ENCODE assay signal across 9 cellular contexts in genomic region chr15:98954411-98954810, GRCh38. TPM values are rescaled to one million over a fixed set of nuclear protein-coding genes. Genes with fewer than 3 reads are reported as not detected.
DNase-seq lines count a peak whose midpoint lies in the region; ATAC-seq, FAIRE-seq and TF ChIP-seq lines count a peak whose summit lies in the region.
"Had no signal": no experiment of that assay in that cellular context is flagged by ENCODE, and none has a peak within 500 bp of the region (broad histone marks: within the 10 kb centered on the region; RNA-seq: fewer than 3 reads in every experiment).

No MANE protein-coding gene starts in this region.

- H2AFZ ChIP-seq in HepG2 (ENCODE audit: low read length), result no peak overlapping the region

- no peak overlapping the region for H3K4me3 Mint-ChIP-seq in activated naive CD8-positive, alpha-beta T cell treated with anti-CD3 and anti-CD28 coated beads for 36 hours
- H3K4me3 Mint-ChIP-seq: CD14-positive monocyte had no signal

- H3K79me2 ChIP-seq in HepG2 (ENCODE audit: insufficient read depth, low read length), result no peaks in the 10 kb centered on the region

- WGBS in right lobe of liver (ENCODE audit: insufficient coverage, low coverage, low lambda C conversion rate, missing lambda C conversion rate), result 47% methylated on average over 5 of the region's 5 CpGs
- 100% methylated on average over 5 of the region's 5 CpGs for WGBS in HepG2 (ENCODE audit: low lambda C conversion rate)

- BruUV-seq in HepG2 (replicated peaks; lab: Mats Ljungman, UMichigan), result no TSS peak

- peak in 3 of 4 donors; percentile 9 to 60 (median 54) for ATAC-seq in right lobe of liver
- no peak for ATAC-seq in HepG2
- ATAC-seq in mucosa of descending colon, result peak; percentile 30
- ATAC-seq in HG03039 (IDR thresholded peaks at IDR 0.05; ENCODE audit: unreplicated experiment), result no peak
- ATAC-seq in GM19324 (IDR thresholded peaks at IDR 0.05; ENCODE audit: low FRiP score, unreplicated experiment), result no peak
- ATAC-seq in GM21529 (IDR thresholded peaks at IDR 0.05; ENCODE audit: unreplicated experiment), result no peak

- no peaks in the 10 kb centered on the region for H3K27me3 Mint-ChIP-seq in activated naive CD8-positive, alpha-beta T cell treated with anti-CD3 and anti-CD28 coated beads for 36 hours

- TF ChIP-seq POLR2A in right lobe of liver (IDR thresholded peaks at IDR 0.05) (no peak), HepG2 (IDR thresholded peaks at IDR 0.05; ENCODE audit: insufficient read depth in 1 of 2, low read depth in 2 of 2, low read length in 2 of 2) (no peak)

- POLR2A ChIA-PET in HepG2 (lab: Yijun Ruan, JAX), result no interaction called here

- H3K4me3 ChIP-seq in right lobe of liver (no peak overlapping the region), HepG2 (replicated peaks in 1 of 3; ENCODE audit: insufficient read depth in 1 of 3, low read depth in 2 of 3, low read length in 3 of 3) (no peak overlapping the region), mucosa of descending colon (no peak overlapping the region)

- DNase-seq in right lobe of liver (peak in 2 of 3 donors; percentile 67 to 84), HepG2 (ENCODE audit: low spot score) (no peak), dermis microvascular lymphatic vessel endothelial cell (ENCODE audit: low read depth in 2 of 2) (peak; percentile 55 to 78), mucosa of descending colon (no peak)
- DNase-seq in activated naive CD8-positive, alpha-beta T cell treated with anti-CD3 and anti-CD28 coated beads for 36 hours, result no peak

- H3K9me3 Mint-ChIP-seq in activated naive CD8-positive, alpha-beta T cell treated with anti-CD3 and anti-CD28 coated beads for 36 hours, result no peaks in the 10 kb centered on the region
- H3K9me3 Mint-ChIP-seq: CD14-positive monocyte had no signal

- FAIRE-seq in HepG2 (lab: Jason Lieb, UNC), result no peak

- H3K4me1 Mint-ChIP-seq in activated naive CD8-positive, alpha-beta T cell treated with anti-CD3 and anti-CD28 coated beads for 36 hours, result peaks cover 16% of the 10 kb centered on the region

- TF ChIP-seq CTCF in right lobe of liver (IDR thresholded peaks at IDR 0.05) (no peak), HepG2 (CRISPR knock-in tag; IDR thresholded peaks at IDR 0.05) (no peak), mucosa of descending colon (IDR thresholded peaks at IDR 0.05) (no peak)

- H3K36me3 Mint-ChIP-seq in activated naive CD8-positive, alpha-beta T cell treated with anti-CD3 and anti-CD28 coated beads for 36 hours, result peaks cover 22% of the 10 kb centered on the region

- H3K4me2 ChIP-seq in HepG2 (ENCODE audit: low read depth, low read length), result no peak overlapping the region

- intact Hi-C loops in right lobe of liver (cut with DNase I), result no loop called here
- intact Hi-C loops in HepG2 (cut with micrococcal nuclease; ENCODE audit: unreplicated experiment), result no loop called here
- intact Hi-C loops in mucosa of descending colon (cut with DNase I, micrococcal nuclease), result no loop called here

- no peaks in the 10 kb centered on the region for H3K27me3 ChIP-seq in right lobe of liver
- no peaks in the 10 kb centered on the region for H3K27me3 ChIP-seq in HepG2 (ENCODE audit: control insufficient read depth in 1 of 2, insufficient read depth in 2 of 2, low read length in 2 of 2)

- H3K36me3 ChIP-seq in right lobe of liver, result no peaks in the 10 kb centered on the region
- H3K36me3 ChIP-seq in HepG2 (replicated peaks in 1 of 2; ENCODE audit: control insufficient read depth in 1 of 2, insufficient read depth in 2 of 2, low read length in 2 of 2), result peaks cover 33 to 67% of the 10 kb centered on the region in 2 experiments
- peaks cover 6% of the 10 kb centered on the region for H3K36me3 ChIP-seq in mucosa of descending colon (ENCODE audit: low read depth)

- H3K27ac ChIP-seq in right lobe of liver (peak overlapping the region in 2 of 3 donors; percentile 23 to 38), HepG2 (ENCODE audit: extremely low read length, insufficient read depth, low read length) (no peak overlapping the region)

- peaks cover 0 to 20% (median 6%) of the 10 kb centered on the region in 4 donors for H3K4me1 ChIP-seq in right lobe of liver
- H3K4me1 ChIP-seq in HepG2 (ENCODE audit: insufficient read depth, low read length), result peaks cover 19% of the 10 kb centered on the region
- no peaks in the 10 kb centered on the region for H3K4me1 ChIP-seq in mucosa of descending colon (ENCODE audit: low read depth)

- H3K27ac Mint-ChIP-seq in activated naive CD8-positive, alpha-beta T cell treated with anti-CD3 and anti-CD28 coated beads for 36 hours, result no peak overlapping the region

- no peak for TF ChIP-seq RAD21 in HepG2 (CRISPR knock-in tag; IDR thresholded peaks at IDR 0.05)

- in situ Hi-C loops in HepG2 (cut with HindIII; ENCODE audit: extremely low pct_ligation_motif_present, low pct_unique_long_range_greater_than_20kb), result no loop called here

- H4K20me1 ChIP-seq in HepG2 (ENCODE audit: insufficient read depth, low read length), result no peaks in the 10 kb centered on the region

- H3K9me3 ChIP-seq in right lobe of liver, result no peaks in the 10 kb centered on the region
- H3K9me3 ChIP-seq in HepG2 (ENCODE audit: low read length), result no peaks in the 10 kb centered on the region
- H3K9me3 ChIP-seq in mucosa of descending colon, result no peaks in the 10 kb centered on the region

- TF ChIP-seq EP300 in HepG2 (IDR thresholded peaks at IDR 0.05; ENCODE audit: low read depth in 2 of 2, low read length in 2 of 2), result no peak
- TF ChIP-seq EP300 in HepG2 (CRISPR knock-in tag; IDR thresholded peaks at IDR 0.05; ENCODE audit: borderline replicate concordance), result no peak

- H3K9ac ChIP-seq in HepG2 (ENCODE audit: insufficient read depth, low read depth, low read length), result no peak overlapping the region

- CTCF ChIA-PET in HepG2 (lab: Yijun Ruan, JAX; ENCODE audit: low intra/inter-chr PET ratio, low total read pairs), result no interaction called here

RNA-seq across cellular contexts. Expression of gene PGPEP1L, which starts 53.2 kb away (rescaled TPM):
- total RNA-seq in right lobe of liver (not detected), HepG2 (2016; rRNA removed; fragmentation: Illumina TruSeq; extraction: Trizol) (not detected in 2 replicates), dermis microvascular lymphatic vessel endothelial cell (0.13 TPM in 2 replicates), mucosa of descending colon (not detected)
- total RNA-seq in HepG2 (2016; cell fraction: cytosol; rRNA removed; fragmentation: Illumina TruSeq; extraction: Trizol; ENCODE audit: low read depth), result not detected in 2 replicates
- not detected in 2 replicates for total RNA-seq in HepG2 (2016; cell fraction: insoluble cytoplasmic fraction; rRNA removed; fragmentation: Illumina TruSeq; extraction: Trizol)
- total RNA-seq in HepG2 (2016; cell fraction: membrane; rRNA removed; fragmentation: Illumina TruSeq; extraction: Trizol), result not detected in 2 replicates
- not detected in 2 replicates for total RNA-seq in HepG2 (2016; cell fraction: nucleus; rRNA removed; fragmentation: Illumina TruSeq; extraction: Trizol)
- not detected in 2 replicates for polyA plus RNA-seq in HepG2 (2011; rRNA removed)
- not detected in 2 replicates for polyA plus RNA-seq in HepG2 (2011; cell fraction: cytosol; rRNA removed)
- polyA plus RNA-seq in HepG2 (2011; cell fraction: nucleus; rRNA removed), result not detected in 2 replicates
- polyA plus RNA-seq in HepG2 (2012), result not detected in 2 replicates
- polyA plus RNA-seq in HepG2 (2016; cell fraction: cytosol; fragmentation: Illumina TruSeq; extraction: Trizol; ENCODE audit: low read depth), result not detected in 2 replicates
- not detected in 2 replicates for polyA plus RNA-seq in HepG2 (2016; cell fraction: insoluble cytoplasmic fraction; fragmentation: Illumina TruSeq; extraction: Trizol; ENCODE audit: low read depth)
- not detected in 2 replicates for polyA plus RNA-seq in HepG2 (2016; cell fraction: membrane; fragmentation: Illumina TruSeq; extraction: Trizol; ENCODE audit: low read depth)
- not detected in 2 replicates for polyA plus RNA-seq in HepG2 (2016; cell fraction: nucleus; fragmentation: Illumina TruSeq; extraction: Trizol; ENCODE audit: insufficient read depth, low read depth)
- 2.3 TPM in 1 of 2 replicates, not detected in the other for polyA minus RNA-seq in HepG2 (2011; rRNA and poly(A)+ RNA removed; ENCODE audit: low replicate concordance)
- polyA minus RNA-seq in HepG2 (2011; cell fraction: cytosol; rRNA and poly(A)+ RNA removed), result not detected in 2 replicates
- not detected in 2 replicates for polyA minus RNA-seq in HepG2 (2011; cell fraction: nucleus; rRNA and poly(A)+ RNA removed)
- total RNA-seq in activated naive CD8-positive, alpha-beta T cell treated with anti-CD3 and anti-CD28 coated beads for 36 hours, result not detected
- polyA plus RNA-seq: CD14-positive monocyte had no signal

Comparison
In these comparisons a context has a peak if more than half of its experiments do, and no peak if none do; other contexts are left out.
1. ATAC-seq: peak in right lobe of liver (3 of 4) and mucosa of descending colon (single experiment); none in HepG2 (single experiment), HG03039 (single experiment), GM19324 (single experiment) and GM21529 (single experiment).
2. DNase-seq: peak in right lobe of liver (2 of 3) and dermis microvascular lymphatic vessel endothelial cell (2 of 2); none in HepG2 (single experiment), mucosa of descending colon (0 of 3) and activated naive CD8-positive, alpha-beta T cell treated with anti-CD3 and anti-CD28 coated beads for 36 hours (single experiment).